In the genomic region with DNA sequence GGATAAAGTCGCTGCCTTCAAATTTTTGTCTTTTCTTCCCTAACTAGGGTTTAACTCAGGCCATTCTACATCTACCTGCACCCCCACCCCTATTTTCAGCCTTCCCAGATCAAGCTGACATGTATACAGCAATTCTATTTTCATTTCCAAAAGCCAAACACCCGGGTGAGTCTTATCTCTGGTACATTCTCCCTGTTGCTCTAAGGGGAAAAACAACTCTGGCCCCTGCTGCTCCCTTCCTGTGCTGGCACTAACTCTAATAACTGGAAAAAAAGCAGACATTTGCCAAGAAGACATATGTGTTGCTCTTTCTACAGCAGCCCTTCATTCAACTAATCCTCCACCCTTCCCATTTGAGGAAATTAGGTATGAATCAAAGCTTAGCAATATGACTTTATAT, we compare ENCODE assay signal across 7 cellular contexts.
A peak's percentile ranks its signal among the peaks of the same experiment; 100 is the strongest.
DNase-seq lines count a peak whose midpoint lies in the region; ATAC-seq, FAIRE-seq and TF ChIP-seq lines count a peak whose summit lies in the region.
"Not testable (repeated sequence)": the region's sequence is repeated elsewhere in the genome, so short reads cannot be mapped to it uniquely, and the experiment has no call there.

No MANE protein-coding gene starts in this region.

- TF ChIP-seq CTCF in astrocyte (IDR thresholded peaks at IDR 0.05; ENCODE audit: insufficient read depth, low read depth, low read length); choroid plexus epithelial cell (conservative IDR thresholded peaks at IDR 0.05; ENCODE audit: low read depth, low read length); heart left ventricle (IDR thresholded peaks at IDR 0.05); osteocyte (IDR thresholded peaks at IDR 0.05): not testable (repeated sequence)

- not testable (repeated sequence) for H3K9ac ChIP-seq in astrocyte (ENCODE audit: low read length)

- not testable (repeated sequence) for H3K9me3 ChIP-seq in astrocyte (ENCODE audit: insufficient read depth, low read depth, low read length); heart left ventricle; mesodermal cell (ENCODE audit: control insufficient read depth, low read length)

- not testable (repeated sequence) for H3K36me3 ChIP-seq in astrocyte (ENCODE audit: insufficient read depth, low read length); heart left ventricle; mesodermal cell (ENCODE audit: control insufficient read depth, insufficient read depth, low read length)

- not testable (repeated sequence) for H3K27me3 Mint-ChIP-seq in astrocyte (ENCODE audit: low read depth, unreplicated experiment); osteocyte (ENCODE audit: unreplicated experiment)

- H3K4me3 Mint-ChIP-seq in astrocyte (ENCODE audit: unreplicated experiment); osteocyte (ENCODE audit: unreplicated experiment): not testable (repeated sequence)

- H3K27me3 ChIP-seq in astrocyte (ENCODE audit: insufficient read depth, low read length); heart left ventricle: not testable (repeated sequence)

- H3K27ac Mint-ChIP-seq in astrocyte (ENCODE audit: unreplicated experiment), result peak overlapping the region; percentile 23
- H3K27ac Mint-ChIP-seq in osteocyte (ENCODE audit: unreplicated experiment), result peak overlapping the region; percentile 50

- H3K27ac ChIP-seq in astrocyte (ENCODE audit: low read depth, low read length); heart left ventricle: not testable (repeated sequence)
- peak overlapping the region; percentile 98 for H3K27ac ChIP-seq in mesodermal cell (ENCODE audit: low read depth, low read length, severe bottlenecking)

- in situ Hi-C loops in G401 (cut with HindIII; ENCODE audit: low sequenced_read_pairs), result not testable (repeated sequence)

- DNase-seq in G401 (ENCODE audit: low spot score) (peak; percentile 19), NCI-H1694 treated with DMSO at 0.1 percent for 48 hours (lab: John Stamatoyannopoulos, UW) (peak; percentile 9), choroid plexus epithelial cell (ENCODE audit: low read depth) (peak; percentile 44)
- DNase-seq in astrocyte (ENCODE audit: low read depth); heart left ventricle; osteocyte (ENCODE audit: extremely low spot score, unreplicated experiment): not testable (repeated sequence)

- 43 to 48% (median 44%) methylated on average over 2 of the region's 2 CpGs for WGBS in heart left ventricle, 4 donors
- 80 to 88% methylated on average over 2 of the region's 2 CpGs for WGBS in mesodermal cell (ENCODE audit: insufficient coverage in 2 of 2), 2 experiments

- not testable (repeated sequence) for H4K20me1 ChIP-seq in astrocyte (ENCODE audit: insufficient read depth, low read length)

- not testable (repeated sequence) for H3K79me2 ChIP-seq in astrocyte (ENCODE audit: insufficient read depth, low read length)

- intact Hi-C loops in heart left ventricle (cut with DNase I), result not testable (repeated sequence)

- not testable (repeated sequence) for H3K36me3 Mint-ChIP-seq in astrocyte (ENCODE audit: low read depth, unreplicated experiment); osteocyte (ENCODE audit: unreplicated experiment)

- H3K4me1 Mint-ChIP-seq in astrocyte (ENCODE audit: low read depth, unreplicated experiment), result peaks cover 45% of the 10 kb centered on the region
- H3K4me1 Mint-ChIP-seq in osteocyte (ENCODE audit: unreplicated experiment), result peaks cover 46% of the 10 kb centered on the region

- FAIRE-seq in astrocyte (lab: Jason Lieb, UNC), result not testable (repeated sequence)

- H3K4me1 ChIP-seq in astrocyte (ENCODE audit: insufficient read depth, low read length), result peaks cover 36% of the 10 kb centered on the region
- peaks cover 0 to 37% (median 10%) of the 10 kb centered on the region in 12 donors for H3K4me1 ChIP-seq in heart left ventricle
- peaks cover 46% of the 10 kb centered on the region for H3K4me1 ChIP-seq in mesodermal cell (ENCODE audit: control insufficient read depth, insufficient read depth, low read length, poor library complexity, severe bottlenecking)

- H2AFZ ChIP-seq in astrocyte (ENCODE audit: low read depth, low read length), result not testable (repeated sequence)

- not testable (repeated sequence) for H3K4me3 ChIP-seq in astrocyte (ENCODE audit: insufficient read depth, low read depth, low read length); choroid plexus epithelial cell (ENCODE audit: low read depth, low read length); heart left ventricle; mesodermal cell (ENCODE audit: extremely low read depth, insufficient read depth, low read length, poor library complexity, severe bottlenecking)

- not testable (repeated sequence) for TF ChIP-seq POLR2A in heart left ventricle (IDR thresholded peaks at IDR 0.05)

- ATAC-seq in heart left ventricle, result peak in 3 of 4 donors; percentile 55 to 68 (median 66)

- not testable (repeated sequence) for H3K4me2 ChIP-seq in astrocyte (ENCODE audit: low read length)

- H3K9me3 Mint-ChIP-seq in astrocyte (ENCODE audit: unreplicated experiment), result peaks cover 11% of the 10 kb centered on the region
- not testable (repeated sequence) for H3K9me3 Mint-ChIP-seq in osteocyte (ENCODE audit: unreplicated experiment)
